Comparison of ENCODE assay signal across 8 cellular contexts in the genomic region with DNA sequence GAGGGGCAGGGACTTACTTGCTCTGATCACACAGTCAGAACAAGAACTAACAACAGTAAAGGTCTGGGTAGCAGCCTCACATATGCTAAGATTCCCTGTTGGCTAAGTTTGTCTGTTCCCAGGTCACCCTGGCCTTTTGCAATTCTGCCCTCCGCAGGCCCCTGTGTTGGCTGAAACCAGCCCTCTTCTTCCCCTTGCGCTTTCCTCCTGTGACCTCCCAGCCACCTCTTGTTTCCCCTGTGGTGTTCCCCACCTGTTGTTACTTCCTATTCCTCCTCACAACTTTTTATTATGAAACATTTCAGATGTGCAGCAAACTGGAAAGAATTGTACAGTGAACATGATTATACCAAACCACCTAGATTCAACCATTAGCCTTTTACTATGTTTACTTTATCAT. TPM values are rescaled to one million over a fixed set of nuclear protein-coding genes. Genes with fewer than 3 reads are reported as not detected.
DNase-seq lines count a peak whose midpoint lies in the region; TF ChIP-seq lines count a peak whose summit lies in the region.

No MANE protein-coding gene starts in this region.

- no peaks in the 10 kb centered on the region for H3K27me3 ChIP-seq in stomach
- H3K27me3 ChIP-seq in dorsolateral prefrontal cortex = no peaks in the 10 kb centered on the region

- peak overlapping the region in 4 of 5 donors; percentile 35 to 84 (median 54) for H3K27ac ChIP-seq in stomach
- H3K27ac ChIP-seq in dorsolateral prefrontal cortex = peak overlapping the region in 4 of 59 donors; percentile 7 to 62 (median 22)

- H3K36me3 ChIP-seq in stomach = no peaks in the 10 kb centered on the region

- peaks cover 78 to 100% (median 89%) of the 10 kb centered on the region in 4 donors for H3K4me1 ChIP-seq in stomach

- TF ChIP-seq CTCF in chondrocyte (IDR thresholded peaks at IDR 0.05) = no peak
- no peak for TF ChIP-seq CTCF in stomach (IDR thresholded peaks at IDR 0.05)
- TF ChIP-seq CTCF in dorsolateral prefrontal cortex (IDR thresholded peaks at IDR 0.05 in 54 of 56, conservative IDR thresholded peaks at IDR 0.05 in 2 of 56; ENCODE audit: low read depth in 1 of 56, partially characterized antibody in 56 of 56) = no peak

- 64 to 84% (median 72%) methylated on average over 2 of the region's 2 CpGs for WGBS in stomach, 5 donors

- H3K27ac Mint-ChIP-seq in activated T-cell treated with anti-CD3 and anti-CD28 coated beads, Interleukin-2, amount 50 U/mL, for 24 hours = peak overlapping the region; percentile 93
- peak overlapping the region; percentile 28 for H3K27ac Mint-ChIP-seq in chondrocyte (ENCODE audit: unreplicated experiment)

- H3K4me3 ChIP-seq in stomach = no peak overlapping the region
- H3K4me3 ChIP-seq in dorsolateral prefrontal cortex = no peak overlapping the region

- intact Hi-C loops in stomach (cut with DNase I; ENCODE audit: low total_unique reads) = no loop called here
- intact Hi-C loops in dorsolateral prefrontal cortex (cut with DNase I) = no loop called here

- peak overlapping the region; percentile 27 for H3K4me3 Mint-ChIP-seq in activated T-cell treated with anti-CD3 and anti-CD28 coated beads, Interleukin-2, amount 50 U/mL, for 24 hours
- H3K4me3 Mint-ChIP-seq in chondrocyte (ENCODE audit: unreplicated experiment) = no peak overlapping the region

- no peaks in the 10 kb centered on the region for H3K9me3 ChIP-seq in stomach

- H3K9me3 Mint-ChIP-seq in activated T-cell treated with anti-CD3 and anti-CD28 coated beads, Interleukin-2, amount 50 U/mL, for 24 hours = no peaks in the 10 kb centered on the region
- no peaks in the 10 kb centered on the region for H3K9me3 Mint-ChIP-seq in chondrocyte (ENCODE audit: low read depth)

- peaks cover 19% of the 10 kb centered on the region for H3K36me3 Mint-ChIP-seq in activated T-cell treated with anti-CD3 and anti-CD28 coated beads, Interleukin-2, amount 50 U/mL, for 24 hours (ENCODE audit: low read depth)
- no peaks in the 10 kb centered on the region for H3K36me3 Mint-ChIP-seq in chondrocyte (ENCODE audit: low read depth)

- no peaks in the 10 kb centered on the region for H3K27me3 Mint-ChIP-seq in activated T-cell treated with anti-CD3 and anti-CD28 coated beads, Interleukin-2, amount 50 U/mL, for 24 hours
- no peaks in the 10 kb centered on the region for H3K27me3 Mint-ChIP-seq in chondrocyte (ENCODE audit: low read depth)

- DNase-seq in activated T-cell treated with anti-CD3 and anti-CD28 coated beads, Interleukin-2, amount 50 U/mL, for 24 hours = no peak
- DNase-seq in activated T-cell treated with anti-CD3 and anti-CD28 coated beads for 4 hours = no peak
- DNase-seq in KBM-7 = peak; percentile 48
- DNase-seq in chondrocyte (ENCODE audit: low spot score) = no peak
- DNase-seq in stomach = no peak
- no peak for DNase-seq in NCI-H2107 treated with DMSO at 0.1 percent for 48 hours (lab: John Stamatoyannopoulos, UW; ENCODE audit: unreplicated experiment)
- DNase-seq in DMS53 treated with DMSO at 0.1 percent for 48 hours (lab: John Stamatoyannopoulos, UW; ENCODE audit: unreplicated experiment) = no peak
- no peak for DNase-seq in dorsolateral prefrontal cortex

- TF ChIP-seq EP300 in stomach (IDR thresholded peaks at IDR 0.05) = no peak

- H3K4me1 Mint-ChIP-seq in activated T-cell treated with anti-CD3 and anti-CD28 coated beads, Interleukin-2, amount 50 U/mL, for 24 hours (ENCODE audit: low read depth) = peaks cover 90% of the 10 kb centered on the region
- peaks cover 76% of the 10 kb centered on the region for H3K4me1 Mint-ChIP-seq in chondrocyte (ENCODE audit: low read depth)

- TF ChIP-seq POLR2A in stomach (IDR thresholded peaks at IDR 0.05) = no peak

- in situ Hi-C loops in KBM-7 (cut with MboI; ENCODE audit: low pct_unique_long_range_greater_than_20kb, low sequenced_read_pairs) = no loop called here

RNA-seq across cellular contexts. Expression of gene MAPKAPK2, which starts 23.4 kb away (rescaled TPM):
- 66.6 to 88.0 TPM (median 87.9 TPM) in 3 replicates for total RNA-seq in chondrocyte
- 10 to 100 TPM; 22.6 to 78.0 (median 43.9) TPM for total RNA-seq in stomach
- 10 to 100 TPM; 30.1 to 60.8 (median 55.4) TPM for polyA plus RNA-seq in stomach
- 10 to 100 TPM; 15.8 to 65.6 (median 28.3) TPM for total RNA-seq in dorsolateral prefrontal cortex
